In genomic region chr2:18342901-18343300, GRCh38 we compare ENCODE assay signal across 7 cellular contexts.
"Had no signal": no experiment of that assay in that cellular context is flagged by ENCODE, and none has a peak within 500 bp of the region (broad histone marks: within the 10 kb centered on the region; RNA-seq: fewer than 3 reads in every experiment).

No MANE protein-coding gene starts in this region.

- ATAC-seq: HepG2, K562 had no signal

- H3K4me3 ChIP-seq: K562 had no signal

- DNase-seq: IMR-90, KBM-7, KG1 had no signal

- H3K27ac ChIP-seq: HL-60, KMS-11 had no signal

- H3K4me2 ChIP-seq: KMS-11 had no signal

- H3K9ac ChIP-seq: KMS-11 had no signal
